2 cellular contexts compared by ENCODE assay signal in genomic region chr9:128705051-128705965, GRCh38.
TF ChIP-seq lines count a peak whose summit lies in the region.

No MANE protein-coding gene starts in this region.

TF ChIP-seq in IMR-90, 13 proteins besides CTCF, POLR2A, EP300 and RAD21:
- TF ChIP-seq MAFK (IDR thresholded peaks at IDR 0.05; ENCODE audit: low read depth, low read length) = no peak
- no peak for TF ChIP-seq USF2 (IDR thresholded peaks at IDR 0.05; ENCODE audit: low read depth, low read length)
- TF ChIP-seq MXI1 (IDR thresholded peaks at IDR 0.05; ENCODE audit: borderline replicate concordance, low read depth, low read length) = no peak
- no peak for TF ChIP-seq ELK1 (IDR thresholded peaks at IDR 0.05; ENCODE audit: borderline replicate concordance, low read depth, low read length)
- no peak for TF ChIP-seq FOS (IDR thresholded peaks at IDR 0.05; ENCODE audit: low read depth, low read length)
- no peak for TF ChIP-seq MAZ (IDR thresholded peaks at IDR 0.05; ENCODE audit: borderline replicate concordance, low read depth, low read length)
- no peak for TF ChIP-seq CHD1 (IDR thresholded peaks at IDR 0.05; ENCODE audit: low read depth, low read length)
- TF ChIP-seq BHLHE40 (IDR thresholded peaks at IDR 0.05; ENCODE audit: low read depth, low read length) = no peak
- TF ChIP-seq RFX5 (IDR thresholded peaks at IDR 0.05; ENCODE audit: low read depth, low read length) = no peak
- no peak for TF ChIP-seq NFE2L2 (IDR thresholded peaks at IDR 0.05; ENCODE audit: low read depth, low read length)
- TF ChIP-seq SMC3 (IDR thresholded peaks at IDR 0.05; ENCODE audit: low read depth, low read length) = no peak
- no peak for TF ChIP-seq RCOR1 (IDR thresholded peaks at IDR 0.05; ENCODE audit: insufficient replicate concordance, low read length)
- no peak for TF ChIP-seq CEBPB (IDR thresholded peaks at IDR 0.05; ENCODE audit: low read depth, low read length)

TF ChIP-seq in HepG2, 621 proteins besides CTCF, POLR2A, EP300 and RAD21:
- TF ChIP-seq ZNF280B (CRISPR knock-in tag; IDR thresholded peaks at IDR 0.05; ENCODE audit: borderline replicate concordance) (no peak), THAP11 (CRISPR knock-in tag; IDR thresholded peaks at IDR 0.05) (no peak), FLYWCH1 (CRISPR knock-in tag; IDR thresholded peaks at IDR 0.05) (no peak), MLXIP (CRISPR knock-in tag; IDR thresholded peaks at IDR 0.05; ENCODE audit: borderline replicate concordance) (no peak), TERF1 (CRISPR knock-in tag; IDR thresholded peaks at IDR 0.05) (no peak), RBFOX2 (IDR thresholded peaks at IDR 0.05; ENCODE audit: low read depth, low read length) (0 out of 2 replicates have a peak, but pooled peaks have one; percentile 28), ZBTB37 (CRISPR knock-in tag; IDR thresholded peaks at IDR 0.05) (no peak), ZNF121 (CRISPR knock-in tag; IDR thresholded peaks at IDR 0.05) (no peak), ZNF792 (CRISPR knock-in tag; IDR thresholded peaks at IDR 0.05) (no peak), ZNF75D (CRISPR knock-in tag; IDR thresholded peaks at IDR 0.05; ENCODE audit: borderline replicate concordance) (no peak), ZNF607 (CRISPR knock-in tag; IDR thresholded peaks at IDR 0.05; ENCODE audit: borderline replicate concordance) (no peak), BHLHE40 (IDR thresholded peaks at IDR 0.05; ENCODE audit: low read length) (no peak), MTA3 (CRISPR knock-in tag; IDR thresholded peaks at IDR 0.05) (no peak), DNMT1 (CRISPR knock-in tag; IDR thresholded peaks at IDR 0.05) (no peak), ZNF746 (CRISPR knock-in tag; IDR thresholded peaks at IDR 0.05) (no peak), ZBTB33 (CRISPR knock-in tag; IDR thresholded peaks at IDR 0.05) (peak; percentile 51; the same call in 1 of the 2 replicates), ZSCAN25 (CRISPR knock-in tag; IDR thresholded peaks at IDR 0.05) (no peak), AGO2 (optimal IDR thresholded peaks at IDR 0.05; ENCODE audit: low read depth, low read length) (peak; percentile 52), ZNF296 (CRISPR knock-in tag; conservative IDR thresholded peaks at IDR 0.05) (no peak)
TF ChIP-seq in HepG2: peak in this region for 3.
